8 cellular contexts compared by ENCODE assay signal in genomic region chr22:49936018-49936972, GRCh38. TPM values are rescaled to one million over a fixed set of nuclear protein-coding genes. Genes with fewer than 3 reads are reported as not detected.
DNase-seq lines count a peak whose midpoint lies in the region; ATAC-seq and TF ChIP-seq lines count a peak whose summit lies in the region.

No MANE protein-coding gene starts in this region.

- H3K27me3 Mint-ChIP-seq in endothelial cell (ENCODE audit: unreplicated experiment) = peaks cover 6% of the 10 kb centered on the region

- TF ChIP-seq CTCF in AG04449 (IDR thresholded peaks at IDR 0.05; ENCODE audit: insufficient read depth, low read length, missing control alignments) (no peak), endothelial cell (IDR thresholded peaks at IDR 0.05; ENCODE audit: unreplicated experiment) (no peak)

- no peak for DNase-seq in AG04449 (ENCODE audit: low read depth, low spot score)
- peak; percentile 71 for DNase-seq in NCI-H82 (lab: John Stamatoyannopoulos, UW)
- DNase-seq in activated CD8-positive, alpha-beta memory T cell treated with anti-CD3 and anti-CD28 coated beads, Interleukin-2, amount 50 U/mL, for 1 hour (ENCODE audit: extremely low read depth) = peak; percentile 80
- peak; percentile 82 for DNase-seq in endothelial cell (ENCODE audit: low spot score)
- peak; percentile 86 to 99 for DNase-seq in stimulated activated CD8-positive, alpha-beta memory T cell treated with anti-CD3 and anti-CD28 coated beads, Interleukin-4, amount 100 ng/mL, for 4 hours (ENCODE audit: low read depth in 2 of 2, low spot score in 1 of 2)

- peak overlapping the region; percentile 33 for H3K4me3 Mint-ChIP-seq in endothelial cell (ENCODE audit: unreplicated experiment)

- no peaks in the 10 kb centered on the region for H3K27me3 ChIP-seq in mononuclear cell (ENCODE audit: insufficient read depth, low read length)

- POLR2A ChIA-PET in AG04449 (lab: Yijun Ruan, JAX) = interaction anchor here (0.8 to 2.1 kb wide), 3 partner anchors 15 to 34 kb away, joined by 3 to 6 read pairs (median 3); partner anchors contain the start of gene PIM3

- no peaks in the 10 kb centered on the region for H3K9me3 ChIP-seq in mononuclear cell (ENCODE audit: low read depth, low read length)

- H3K4me1 Mint-ChIP-seq in endothelial cell (ENCODE audit: unreplicated experiment) = peaks cover 35% of the 10 kb centered on the region

- peak; percentile 67 for ATAC-seq in GM18907 (IDR thresholded peaks at IDR 0.05; ENCODE audit: unreplicated experiment)
- ATAC-seq in HG03108 (IDR thresholded peaks at IDR 0.05; ENCODE audit: unreplicated experiment) = peak; percentile 51

- peaks cover 47% of the 10 kb centered on the region for H3K4me1 ChIP-seq in mononuclear cell (ENCODE audit: insufficient read depth, low read length)

- H3K9me3 Mint-ChIP-seq in endothelial cell (ENCODE audit: unreplicated experiment) = peaks cover 3% of the 10 kb centered on the region

- CTCF ChIA-PET in AG04449 (lab: Yijun Ruan, JAX) = interaction anchor here (1.5 kb wide), 1 partner anchor 94 kb away, joined by 4 read pairs; no protein-coding TSS in a partner anchor

- H3K4me3 ChIP-seq in AG04449 (ENCODE audit: low read depth, low read length) = peak overlapping the region; percentile 27
- peak overlapping the region; percentile 20 for H3K4me3 ChIP-seq in mononuclear cell (ENCODE audit: low read length)

- no peak overlapping the region for H3K27ac Mint-ChIP-seq in endothelial cell (ENCODE audit: unreplicated experiment)

- no peaks in the 10 kb centered on the region for H3K36me3 Mint-ChIP-seq in endothelial cell (ENCODE audit: low read depth, unreplicated experiment)

RNA-seq across cellular contexts. Expression of gene CRELD2, which starts 17.9 kb away (rescaled TPM):
- total RNA-seq in endothelial cell (ENCODE audit: unreplicated experiment) (207 TPM), mononuclear cell (13.6 TPM)

RNA-seq across cellular contexts. Expression of gene ALG12, which starts 18.1 kb away (rescaled TPM):
- total RNA-seq in endothelial cell (ENCODE audit: unreplicated experiment) (23.2 TPM), mononuclear cell (6.8 TPM)

RNA-seq across cellular contexts. Expression of gene PIM3, which starts 24.3 kb away (rescaled TPM):
- total RNA-seq in endothelial cell (ENCODE audit: unreplicated experiment) (112 TPM), mononuclear cell (172 TPM)

Comparison
In these comparisons a context has a peak if more than half of its experiments do, and no peak if none do; other contexts are left out.
1. RNA of gene CRELD2, which starts 17.9 kb away (total RNA-seq): 207 TPM in endothelial cell (single experiment); 13.6 TPM in mononuclear cell (single experiment); every median in the first group is over 10 times any median in the second.